In the genomic region with DNA sequence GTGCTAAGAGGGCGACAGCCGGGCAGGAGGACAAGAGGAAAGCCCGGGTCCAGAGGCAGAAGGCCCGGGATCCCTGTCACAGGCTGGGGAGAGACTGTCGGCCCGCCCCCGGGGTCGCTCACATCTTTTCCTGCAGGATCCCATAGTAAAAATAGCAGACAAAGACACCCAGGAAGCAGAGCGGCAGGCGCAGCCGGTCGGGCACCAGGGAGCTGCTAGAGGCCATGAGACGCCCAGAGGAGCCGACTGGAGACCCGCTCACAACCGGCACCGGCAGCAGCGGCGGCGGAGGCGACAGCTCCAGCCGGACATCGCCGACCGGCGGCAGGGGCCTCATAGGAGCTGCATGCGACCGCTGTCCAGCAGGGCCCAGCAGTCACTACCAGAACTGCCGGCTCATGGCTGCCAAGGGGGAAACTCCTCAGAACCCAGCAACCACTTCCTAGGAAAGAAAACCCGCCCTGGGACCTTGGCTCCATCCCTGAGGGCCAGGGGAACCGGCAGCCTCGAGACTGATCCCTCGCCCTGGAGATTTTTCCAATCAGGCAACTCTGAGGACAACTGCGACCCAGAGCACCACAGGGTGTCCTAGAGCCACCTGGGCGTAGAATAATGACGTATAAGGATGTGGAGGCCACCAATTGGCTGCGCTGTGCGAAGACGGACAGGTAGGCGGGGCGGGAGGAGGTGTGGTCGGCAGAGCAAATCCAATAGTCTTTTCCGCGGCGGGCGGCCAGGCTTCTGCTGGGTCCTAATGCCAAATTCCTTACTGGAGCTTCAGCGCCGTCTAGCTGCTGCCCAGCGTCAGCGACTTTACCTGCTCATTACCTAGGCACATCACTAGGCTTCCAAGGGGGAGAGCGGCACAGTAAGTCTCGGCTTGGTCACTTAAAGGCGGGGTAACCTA, we compare ENCODE assay signal across 8 cellular contexts. TPM values are rescaled to one million over a fixed set of nuclear protein-coding genes. Genes with fewer than 3 reads are reported as not detected.
DNase-seq lines count a peak whose midpoint lies in the region; ATAC-seq and TF ChIP-seq lines count a peak whose summit lies in the region.

A gene with protein sequence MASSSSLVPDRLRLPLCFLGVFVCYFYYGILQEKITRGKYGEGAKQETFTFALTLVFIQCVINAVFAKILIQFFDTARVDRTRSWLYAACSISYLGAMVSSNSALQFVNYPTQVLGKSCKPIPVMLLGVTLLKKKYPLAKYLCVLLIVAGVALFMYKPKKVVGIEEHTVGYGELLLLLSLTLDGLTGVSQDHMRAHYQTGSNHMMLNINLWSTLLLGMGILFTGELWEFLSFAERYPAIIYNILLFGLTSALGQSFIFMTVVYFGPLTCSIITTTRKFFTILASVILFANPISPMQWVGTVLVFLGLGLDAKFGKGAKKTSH (minus strand): TSS at position 357 of the 907 bp plus-strand sequence. CDS start 131 bp downstream, at position 226.

- POLR2A ChIA-PET in activated B cell treated with CpG ODN at 0.5 μM for 24 hours (lab: Charles Lee): interaction anchor here (0.6 to 4.5 kb wide), 24 partner anchors 9 to 1016 kb away, joined by 3 to 57 read pairs (median 4); a partner anchor contains a TSS

- TF ChIP-seq CTCF in activated B cell treated with CpG ODN at 0.5 μM for 24 hours (IDR thresholded peaks at IDR 0.05): no peak

- intact Hi-C loops in activated B cell treated with CpG ODN at 0.5 μM for 24 hours (cut with micrococcal nuclease): loop anchor here (1.0 to 5.0 kb wide), 10 partner anchors 31 to 346 kb away; a partner anchor contains a TSS

- H3K4me3 Mint-ChIP-seq in activated B cell treated with CpG ODN at 0.5 μM for 24 hours: peak within 1 kb of the TSS; percentile 93

- no peaks in the 10 kb centered on the region for H3K27me3 Mint-ChIP-seq in activated B cell treated with CpG ODN at 0.5 μM for 24 hours

- CTCF ChIA-PET in activated B cell treated with CpG ODN at 0.5 μM for 24 hours (lab: Charles Lee): interaction anchor here (0.6 to 3.1 kb wide), 14 partner anchors 9 to 289 kb away, joined by 3 to 22 read pairs (median 4); a partner anchor contains a TSS

- peak within 1 kb of the TSS; percentile 99 for H3K27ac Mint-ChIP-seq in activated B cell treated with CpG ODN at 0.5 μM for 24 hours

- H3K4me1 Mint-ChIP-seq in activated B cell treated with CpG ODN at 0.5 μM for 24 hours: peaks cover 44% of the 10 kb centered on the region

- DNase-seq in AG08396 (ENCODE audit: low spot score) (peak; percentile 98), NCI-H226 (peak; percentile 96), activated B cell treated with CpG ODN at 0.5 μM for 24 hours (peak; percentile 89), inferior parietal cortex (ENCODE audit: extremely low spot score) (peak; percentile 99)
- peak; percentile 98 for DNase-seq in central memory CD4-positive, alpha-beta T cell
- DNase-seq in stimulated activated CD4-positive, alpha-beta T cell treated with anti-CD3 and anti-CD28 coated beads, Interleukin-12 subunit alpha, Interleukin-12 subunit beta, amount 100 ng/mL, for 4 hours: peak; percentile 97

- no peaks in the 10 kb centered on the region for H3K9me3 Mint-ChIP-seq in activated B cell treated with CpG ODN at 0.5 μM for 24 hours

- H3K36me3 Mint-ChIP-seq in activated B cell treated with CpG ODN at 0.5 μM for 24 hours (ENCODE audit: low read depth): peaks cover 67% of the 10 kb centered on the region

- ATAC-seq in GM18907 (IDR thresholded peaks at IDR 0.05; ENCODE audit: unreplicated experiment): peak; percentile 89
- ATAC-seq in HG03175 (IDR thresholded peaks at IDR 0.05; ENCODE audit: unreplicated experiment): peak; percentile 98
- peak; percentile 99 for ATAC-seq in activated B cell treated with CpG ODN at 0.5 μM for 24 hours (ENCODE audit: low read depth)

RNA-seq across cellular contexts. Expression of the gene that starts here (rescaled TPM):
- total RNA-seq in activated B cell treated with CpG ODN at 0.5 μM for 24 hours: 51.8 and 53.8 TPM in 2 replicates

Comparison
In these comparisons a context has a peak if more than half of its experiments do, and no peak if none do; other contexts are left out.
1. Peak in every context shown above with its lines: DNase-seq and ATAC-seq.